ENCODE assay signal across 2 cellular contexts in genomic region chr16:67841816-67842508, GRCh38.
TF ChIP-seq lines count a peak whose summit lies in the region.

THAP11 (plus strand) TSS chr16:67842320; CDS start chr16:67842555, 235 bp downstream.

TF ChIP-seq in A549, 52 proteins besides CTCF, POLR2A, EP300 and RAD21 (continued from another document and continues in another):
- TF ChIP-seq NFE2L2 (conservative IDR thresholded peaks at IDR 0.05; ENCODE audit: low read length) (no peak), ZC3H11A (IDR thresholded peaks at IDR 0.05) (no peak), EHF (CRISPR knock-in tag; IDR thresholded peaks at IDR 0.05) (no peak), TFCP2L1 (CRISPR knock-in tag; IDR thresholded peaks at IDR 0.05) (no peak), USF2 (IDR thresholded peaks at IDR 0.05) (no peak), CEBPB (IDR thresholded peaks at IDR 0.05) (no peak), PHF8 (IDR thresholded peaks at IDR 0.05; ENCODE audit: borderline replicate concordance, low read depth) (peak; percentile 40; the same call in 1 of the 2 replicates), ESRRA (IDR thresholded peaks at IDR 0.05; ENCODE audit: borderline replicate concordance, low read length) (no peak), CHD4 (IDR thresholded peaks at IDR 0.05; ENCODE audit: borderline replicate concordance) (no peak), EHMT2 (IDR thresholded peaks at IDR 0.05; ENCODE audit: low read depth) (no peak), BHLHE40 (IDR thresholded peaks at IDR 0.05; ENCODE audit: low read depth, low read length) (no peak), HMGXB4 (CRISPR knock-in tag; IDR thresholded peaks at IDR 0.05; ENCODE audit: borderline replicate concordance) (no peak), HOXB13 (CRISPR knock-in tag; IDR thresholded peaks at IDR 0.05; ENCODE audit: low read depth) (no peak), FOXS1 (CRISPR knock-in tag; IDR thresholded peaks at IDR 0.05) (no peak), CHD2 (IDR thresholded peaks at IDR 0.05; ENCODE audit: low read length, partially characterized antibody) (no peak), HEYL (CRISPR knock-in tag; IDR thresholded peaks at IDR 0.05) (no peak), TP53 (CRISPR knock-in tag; IDR thresholded peaks at IDR 0.05) (no peak; the same call in 1 of the 2 replicates), MAZ (IDR thresholded peaks at IDR 0.05; ENCODE audit: borderline replicate concordance, low read depth, low read length) (no peak), CBX8 (IDR thresholded peaks at IDR 0.05) (no peak), NR3C1 (IDR thresholded peaks at IDR 0.05) (no peak), KDM1A (IDR thresholded peaks at IDR 0.05; ENCODE audit: low read depth) (no peak), REST (IDR thresholded peaks at IDR 0.05) (no peak), JUN (IDR thresholded peaks at IDR 0.05) (peak in 1 of 2 experiments; percentile 81; a peak in 2 of 5 replicates), ATOH8 (CRISPR knock-in tag; IDR thresholded peaks at IDR 0.05; ENCODE audit: low read depth) (no peak), HOXB5 (CRISPR knock-in tag; IDR thresholded peaks at IDR 0.05) (no peak), FOSL2 (IDR thresholded peaks at IDR 0.05) (no peak), FOSL2 (CRISPR knock-in tag; IDR thresholded peaks at IDR 0.05) (no peak), RFX5 (IDR thresholded peaks at IDR 0.05) (0 out of 2 replicates have a peak, but pooled peaks have one; percentile 5), FOSB (CRISPR knock-in tag; IDR thresholded peaks at IDR 0.05) (no peak), MAX (IDR thresholded peaks at IDR 0.05) (peak; percentile 8; the same call in 1 of the 2 replicates), CBX2 (IDR thresholded peaks at IDR 0.05; ENCODE audit: borderline replicate concordance, low read depth) (no peak), KDM5A (IDR thresholded peaks at IDR 0.05) (no peak)

TF ChIP-seq in K562, 482 proteins besides CTCF, POLR2A, EP300 and RAD21 (continued from another document and continues in another):
- TF ChIP-seq CLOCK (CRISPR knock-in tag; IDR thresholded peaks at IDR 0.05; ENCODE audit: borderline replicate concordance): no peak
- TF ChIP-seq JUND (IDR thresholded peaks at IDR 0.05; ENCODE audit: borderline replicate concordance, low read depth, low read length): peak; percentile 13; the same call in 1 of the 2 replicates
- no peak for TF ChIP-seq JUND (tag; IDR thresholded peaks at IDR 0.05; ENCODE audit: borderline replicate concordance, low read depth, low read length)
- no peak for TF ChIP-seq ATF4 (CRISPR knock-in tag; IDR thresholded peaks at IDR 0.05)
- TF ChIP-seq CREB3L1 (IDR thresholded peaks at IDR 0.05; ENCODE audit: borderline replicate concordance, low read depth): peak; percentile 95
- TF ChIP-seq HSF4 (CRISPR knock-in tag; IDR thresholded peaks at IDR 0.05; ENCODE audit: borderline replicate concordance): no peak
- TF ChIP-seq DPF2 (IDR thresholded peaks at IDR 0.05): no peak
- no peak for TF ChIP-seq ZBTB1 (CRISPR knock-in tag; IDR thresholded peaks at IDR 0.05; ENCODE audit: borderline replicate concordance, low read depth)
- no peak for TF ChIP-seq MITF (IDR thresholded peaks at IDR 0.05)
- no peak for TF ChIP-seq ZNF77 (CRISPR knock-in tag; IDR thresholded peaks at IDR 0.05)
- TF ChIP-seq KDM5B (IDR thresholded peaks at IDR 0.05; ENCODE audit: insufficient replicate concordance, low read depth, low read length): peak; percentile 74
- no peak for TF ChIP-seq FOXO4 (CRISPR knock-in tag; IDR thresholded peaks at IDR 0.05)
- peak; percentile 73 for TF ChIP-seq ETV1 (tag; conservative IDR thresholded peaks at IDR 0.05; ENCODE audit: low read depth)
- no peak for TF ChIP-seq ZNF511 (CRISPR knock-in tag; IDR thresholded peaks at IDR 0.05)
- peak; percentile 67 to 72 for TF ChIP-seq MAZ (CRISPR knock-in tag; conservative IDR thresholded peaks at IDR 0.05 in 1 of 2, IDR thresholded peaks at IDR 0.05 in 1 of 2)
- peak; percentile 87 for TF ChIP-seq SIX5 (IDR thresholded peaks at IDR 0.05; ENCODE audit: borderline replicate concordance in 1 of 2, insufficient read depth in 1 of 2, low read depth in 1 of 2, low read length in 2 of 2)
- TF ChIP-seq ZBTB40 (IDR thresholded peaks at IDR 0.05): peak; percentile 93
- no peak for TF ChIP-seq ZBTB40 (CRISPR knock-in tag; IDR thresholded peaks at IDR 0.05)
- TF ChIP-seq KLF1 (tag; IDR thresholded peaks at IDR 0.05): peak; percentile 84
- peak; percentile 68 for TF ChIP-seq MBD2 (IDR thresholded peaks at IDR 0.05; ENCODE audit: borderline replicate concordance, low read depth)
- TF ChIP-seq LCOR (CRISPR knock-in tag; IDR thresholded peaks at IDR 0.05): peak; percentile 39; the same call in 1 of the 2 replicates
- TF ChIP-seq SMARCE1 (IDR thresholded peaks at IDR 0.05): no peak
- TF ChIP-seq SMAD4 (CRISPR knock-in tag; conservative IDR thresholded peaks at IDR 0.05): no peak
- no peak for TF ChIP-seq ZNF12 (CRISPR knock-in tag; IDR thresholded peaks at IDR 0.05)
- TF ChIP-seq NFIX (CRISPR knock-in tag; IDR thresholded peaks at IDR 0.05; ENCODE audit: low read depth): no peak
- TF ChIP-seq CHD4 (IDR thresholded peaks at IDR 0.05; ENCODE audit: insufficient read depth, insufficient replicate concordance, low read depth, low read length, poor library complexity, severe bottlenecking): no peak
- no peak for TF ChIP-seq PHB (CRISPR knock-in tag; IDR thresholded peaks at IDR 0.05)
- no peak for TF ChIP-seq RBBP5 (IDR thresholded peaks at IDR 0.05; ENCODE audit: borderline replicate concordance, insufficient read depth, low read length, poor library complexity, severe bottlenecking)
- no peak for TF ChIP-seq MEF2D (tag; conservative IDR thresholded peaks at IDR 0.05; ENCODE audit: low read depth)
- no peak for TF ChIP-seq POLR3A (IDR thresholded peaks at IDR 0.05; ENCODE audit: borderline replicate concordance, extremely low read depth, insufficient read depth, insufficient read length)
